ENCODE assay signal across 12 cellular contexts in genomic region chr5:1827410-1828397, GRCh38. TPM values are rescaled to one million over a fixed set of nuclear protein-coding genes. Genes with fewer than 3 reads are reported as not detected.
A peak's percentile ranks its signal among the peaks of the same experiment; 100 is the strongest.
DNase-seq lines count a peak whose midpoint lies in the region; ATAC-seq and TF ChIP-seq lines count a peak whose summit lies in the region.
"Had no signal": no experiment of that assay in that cellular context is flagged by ENCODE, and none has a peak within 500 bp of the region (broad histone marks: within the 10 kb centered on the region; RNA-seq: fewer than 3 reads in every experiment).

No MANE protein-coding gene starts in this region.

- DNase-seq in amniotic epithelial cell (ENCODE audit: low read depth) (peak; percentile 7), amniotic stem cell (lab: John Stamatoyannopoulos, UW) (no peak), MCF 10A (ENCODE audit: unreplicated experiment) (no peak), NCI-H345 treated with DMSO at 0.1 percent for 48 hours (lab: John Stamatoyannopoulos, UW; ENCODE audit: unreplicated experiment) (no peak)
- DNase-seq in naive thymus-derived CD8-positive, alpha-beta T cell: peak in 3 of 10 donors; percentile 16 to 44 (median 38)
- DNase-seq: DMS 273 treated with DMSO at 0.1 percent for 48 hours, NCI-H1092 had no signal

- no peak for TF ChIP-seq CTCF in MCF 10A (IDR thresholded peaks at IDR 0.05; ENCODE audit: unreplicated experiment)

- no peak overlapping the region for H3K27ac Mint-ChIP-seq in naive thymus-derived CD8-positive, alpha-beta T cell
- H3K27ac Mint-ChIP-seq in MCF 10A (ENCODE audit: low read depth, unreplicated experiment): no peak overlapping the region

- H3K36me3 Mint-ChIP-seq in naive thymus-derived CD8-positive, alpha-beta T cell: peaks cover 0 to 23% (median 2%) of the 10 kb centered on the region in 3 donors
- H3K36me3 Mint-ChIP-seq in MCF 10A (ENCODE audit: insufficient read depth, unreplicated experiment): peaks cover 12% of the 10 kb centered on the region

- peaks cover 0 to 5% (median 0%) of the 10 kb centered on the region in 4 donors for H3K4me1 Mint-ChIP-seq in naive thymus-derived CD8-positive, alpha-beta T cell
- H3K4me1 Mint-ChIP-seq in MCF 10A (ENCODE audit: insufficient read depth, unreplicated experiment): no peaks in the 10 kb centered on the region

- H3K4me3 Mint-ChIP-seq in naive thymus-derived CD8-positive, alpha-beta T cell: peak overlapping the region in 6 of 10 donors; percentile 10 to 63 (median 48)
- H3K4me3 Mint-ChIP-seq in MCF 10A (ENCODE audit: unreplicated experiment): no peak overlapping the region
- H3K4me3 Mint-ChIP-seq: neural crest cell had no signal

- H3K27me3 Mint-ChIP-seq in naive thymus-derived CD8-positive, alpha-beta T cell: no peaks in the 10 kb centered on the region
- no peaks in the 10 kb centered on the region for H3K27me3 Mint-ChIP-seq in MCF 10A (ENCODE audit: insufficient read depth, unreplicated experiment)

- intact Hi-C loops in MCF 10A (cut with micrococcal nuclease): no loop called here

- POLR2A ChIA-PET in naive thymus-derived CD8-positive, alpha-beta T cell (lab: Charles Lee): no interaction called here
- POLR2A ChIA-PET in MCF 10A (lab: Yijun Ruan, JAX): interaction anchor here (0.7 kb wide), 1 partner anchor 14 kb away, joined by 3 read pairs; no protein-coding TSS in a partner anchor

- no TSS peak for BruUV-seq in MCF 10A (replicated peaks; lab: Mats Ljungman, UMichigan)

- ATAC-seq in GM18519 (IDR thresholded peaks at IDR 0.05; ENCODE audit: low FRiP score, unreplicated experiment): peak; percentile 78
- peak; percentile 66 for ATAC-seq in HG03280 (IDR thresholded peaks at IDR 0.05; ENCODE audit: unreplicated experiment)
- peak; percentile 63 to 64 for ATAC-seq in naive thymus-derived CD8-positive, alpha-beta T cell
- no peak for ATAC-seq in HG02981 (IDR thresholded peaks at IDR 0.05; ENCODE audit: unreplicated experiment)

- no peaks in the 10 kb centered on the region for H3K9me3 Mint-ChIP-seq in naive thymus-derived CD8-positive, alpha-beta T cell
- no peaks in the 10 kb centered on the region for H3K9me3 Mint-ChIP-seq in MCF 10A (ENCODE audit: unreplicated experiment)
- H3K9me3 Mint-ChIP-seq: neural crest cell had no signal

- CTCF ChIA-PET in MCF 10A (lab: Yijun Ruan, JAX): no interaction called here

RNA-seq across cellular contexts. Expression of gene NDUFS6, which starts 26.5 kb away (rescaled TPM):
- total RNA-seq in naive thymus-derived CD8-positive, alpha-beta T cell: 10 to 100 TPM; 12.6 to 16.8 TPM
- polyA plus RNA-seq in naive thymus-derived CD8-positive, alpha-beta T cell: 10 to 100 TPM; 69.3 to 75.8 (median 70.9) TPM
- 44.1 and 65.6 TPM in 2 replicates for total RNA-seq in MCF 10A (2022)

RNA-seq across cellular contexts. Expression of gene MRPL36, which starts 28.1 kb away (rescaled TPM):
- 10 to 100 TPM; 25.8 to 30.9 TPM for total RNA-seq in naive thymus-derived CD8-positive, alpha-beta T cell
- 10 to 100 TPM; 61.6 to 84.3 (median 71.6) TPM for polyA plus RNA-seq in naive thymus-derived CD8-positive, alpha-beta T cell
- total RNA-seq in MCF 10A (2022): 90.5 and 101 TPM in 2 replicates

RNA-seq across cellular contexts. Expression of gene IRX4, which starts 55.0 kb away (rescaled TPM):
- not detected for total RNA-seq in naive thymus-derived CD8-positive, alpha-beta T cell
- not detected for polyA plus RNA-seq in naive thymus-derived CD8-positive, alpha-beta T cell
- 41.2 and 44.7 TPM in 2 replicates for total RNA-seq in MCF 10A (2022)
- total RNA-seq: RPMI7951 had no signal

Comparison
In these comparisons a context has a peak if more than half of its experiments do, and no peak if none do; other contexts are left out.
1. RNA of gene IRX4, which starts 55.0 kb away (total RNA-seq): 41.2 to 44.7 TPM in MCF 10A; not detected in naive thymus-derived CD8-positive, alpha-beta T cell; every median in the first group is over 10 times any median in the second.